20 cellular contexts compared by ENCODE assay signal in the genomic region with DNA sequence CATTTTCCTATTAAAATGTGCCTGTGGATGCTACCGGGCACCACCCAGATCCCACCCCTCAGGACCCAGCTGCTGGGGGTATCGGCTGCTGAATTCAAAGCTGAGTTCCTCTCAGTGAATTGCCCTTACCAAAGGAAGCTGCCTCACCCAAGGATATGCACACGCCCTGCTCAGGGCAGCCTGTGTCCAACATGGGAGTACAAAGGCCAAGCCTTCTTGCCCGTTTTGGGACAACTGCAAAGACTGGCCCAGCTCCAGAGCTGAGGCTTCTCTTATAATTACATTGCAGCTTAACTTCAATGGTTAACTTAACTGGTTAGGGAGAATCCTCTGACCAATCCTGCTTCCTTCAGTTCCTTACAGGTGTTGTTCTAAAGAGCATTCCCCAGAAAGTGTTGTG. TPM values are rescaled to one million over a fixed set of nuclear protein-coding genes. Genes with fewer than 3 reads are reported as not detected.
A peak's percentile ranks its signal among the peaks of the same experiment; 100 is the strongest.
DNase-seq lines count a peak whose midpoint lies in the region; ATAC-seq and TF ChIP-seq lines count a peak whose summit lies in the region.
"Had no signal": no experiment of that assay in that cellular context is flagged by ENCODE, and none has a peak within 500 bp of the region (broad histone marks: within the 10 kb centered on the region; RNA-seq: fewer than 3 reads in every experiment).

No MANE protein-coding gene starts in this region.

- TF ChIP-seq CTCF in transverse colon (IDR thresholded peaks at IDR 0.05): no peak

- DNase-seq in DMS 273 (lab: John Stamatoyannopoulos, UW; ENCODE audit: unreplicated experiment) (peak; percentile 19), DMS 273 treated with DMSO at 0.1 percent for 48 hours (lab: John Stamatoyannopoulos, UW) (no peak), transverse colon (peak; percentile 73), pons (ENCODE audit: low spot score) (no peak)
- DNase-seq: AML-193; Caco-2; CD4-positive, alpha-beta T cell; DMS53; DND-41; EL; GM23248 had no signal

- no peaks in the 10 kb centered on the region for H3K36me3 ChIP-seq in mucosa of rectum (ENCODE audit: control insufficient read depth in 2 of 2, insufficient read depth in 2 of 2, low read length in 2 of 2)
- H3K36me3 ChIP-seq in transverse colon: peaks cover 0 to 2% (median 0%) of the 10 kb centered on the region in 4 donors
- H3K36me3 ChIP-seq: HAP-1 had no signal

- peaks cover 0 to 3% of the 10 kb centered on the region in 2 donors for H3K9me3 ChIP-seq in mucosa of rectum (ENCODE audit: control insufficient read depth in 2 of 2, low read length in 2 of 2)
- peaks cover 3 to 6% of the 10 kb centered on the region in 2 donors for H3K9me3 ChIP-seq in transverse colon
- H3K9me3 ChIP-seq: Caco-2 had no signal

- peak overlapping the region; percentile 43 to 62 for H3K27ac ChIP-seq in mucosa of rectum (ENCODE audit: low read depth in 2 of 2, low read length in 2 of 2)
- H3K27ac ChIP-seq in transverse colon: peak overlapping the region; percentile 48 to 63 (median 54)
- H3K27ac ChIP-seq: 22Rv1, A549, C4-2B, GM23248 had no signal

- H3K27me3 ChIP-seq in mucosa of rectum (ENCODE audit: control insufficient read depth in 2 of 2, insufficient read depth in 2 of 2, low read length in 2 of 2): no peaks in the 10 kb centered on the region
- no peaks in the 10 kb centered on the region for H3K27me3 ChIP-seq in transverse colon

- in situ Hi-C loops in transverse colon (cut with MboI; ENCODE audit: low pct_ligation_motif_present in 1 of 4, low pct_unique_long_range_greater_than_20kb in 1 of 4, low sequenced_read_pairs in 3 of 4): loop anchor here in 1 of 4 donors (25.0 kb wide), 1 partner anchor 120 kb away; no protein-coding TSS in a partner anchor

- H3K9ac ChIP-seq in mucosa of rectum (ENCODE audit: low read depth in 1 of 2, low read length in 2 of 2): peak overlapping the region in 1 of 2 donors; percentile 12
- H3K9ac ChIP-seq: GM23248 had no signal

- ATAC-seq in esophagus mucosa: peak; percentile 25
- ATAC-seq in HG02588 (IDR thresholded peaks at IDR 0.05; ENCODE audit: unreplicated experiment): no peak
- ATAC-seq in HG03439 (IDR thresholded peaks at IDR 0.05; ENCODE audit: unreplicated experiment): no peak
- ATAC-seq: A549, GM12878 had no signal

- 51 to 65% methylated on average over 3 to 4 of the region's 4 CpGs for WGBS in transverse colon (ENCODE audit: low coverage in 1 of 2), 2 donors

- intact Hi-C loops in transverse colon (cut with DNase I; ENCODE audit: low total_unique reads): no loop called here

- H3K4me3 ChIP-seq in mucosa of rectum (ENCODE audit: low read length in 2 of 2) (peak overlapping the region in 1 of 2 donors; percentile 6), transverse colon (no peak overlapping the region)
- H3K4me3 ChIP-seq: A549, GM12878, GM23248, HAP-1 had no signal

- TF ChIP-seq EP300 in transverse colon (IDR thresholded peaks at IDR 0.05; ENCODE audit: low read depth): no peak

- peaks cover 18 to 27% of the 10 kb centered on the region in 2 donors for H3K4me1 ChIP-seq in mucosa of rectum (ENCODE audit: control insufficient read depth in 2 of 2, insufficient read depth in 2 of 2, low read length in 2 of 2)
- peaks cover 8 to 42% (median 26%) of the 10 kb centered on the region in 4 donors for H3K4me1 ChIP-seq in transverse colon
- H3K4me1 ChIP-seq: A549, Caco-2, HAP-1 had no signal

- TF ChIP-seq POLR2A in transverse colon (IDR thresholded peaks at IDR 0.05): no peak

RNA-seq across cellular contexts. Expression of gene FANCE, which starts 19.8 kb away (rescaled TPM):
- total RNA-seq in esophagus mucosa (10.4 TPM), transverse colon (10 to 100 TPM in 1 of 4 donors, 1 to 10 TPM in 2, under 1 TPM in 1; 0.75 to 30.8 (median 3.8) TPM)

RNA-seq across cellular contexts. Expression of gene RPL10A, which starts 35.9 kb away (rescaled TPM):
- total RNA-seq in esophagus mucosa: 1,723 TPM
- total RNA-seq in transverse colon: 100 to 1,000 TPM; 323 to 991 (median 649) TPM

Comparison
In these comparisons a context has a peak if more than half of its experiments do, and no peak if none do; other contexts are left out.
1. DNase-seq: peak in DMS 273 (single experiment) and transverse colon (single experiment); none in DMS 273 treated with DMSO at 0.1 percent for 48 hours (single experiment) and pons (single experiment).